14 cellular contexts compared by ENCODE assay signal in the genomic region with DNA sequence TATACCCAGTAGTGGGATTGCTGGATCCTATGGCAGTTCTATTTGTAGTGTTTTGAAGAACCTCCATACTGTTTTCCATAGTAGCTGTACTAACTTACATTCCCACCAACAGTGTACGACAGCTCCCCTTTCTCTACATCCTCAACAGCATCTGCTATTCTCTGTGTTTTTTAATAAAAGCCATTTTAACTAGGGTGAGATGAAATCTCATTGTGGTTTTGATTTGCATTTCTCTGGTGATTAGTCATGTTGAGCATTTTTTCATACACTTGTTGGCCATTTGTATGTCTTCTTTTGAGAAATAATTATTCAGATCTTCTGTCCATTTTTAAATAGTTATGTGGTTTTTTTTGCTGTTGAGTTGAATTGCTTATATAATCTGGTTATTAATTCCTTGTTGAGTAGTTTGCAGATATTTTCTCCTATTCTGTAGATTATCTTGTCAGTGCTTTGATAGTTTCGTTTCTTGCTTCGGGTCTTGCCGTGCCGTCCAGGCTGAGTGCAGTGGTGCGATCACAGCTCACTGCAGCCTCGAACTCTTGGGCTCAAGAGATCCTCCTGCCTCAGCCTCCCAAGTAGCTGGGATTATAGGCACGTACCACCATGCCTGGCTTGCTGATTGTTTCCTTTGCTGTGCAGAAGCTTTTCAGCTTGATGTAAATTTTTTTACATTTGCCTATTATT. TPM values are rescaled to one million over a fixed set of nuclear protein-coding genes. Genes with fewer than 3 reads are reported as not detected.
DNase-seq lines count a peak whose midpoint lies in the region; ATAC-seq and TF ChIP-seq lines count a peak whose summit lies in the region.
"Had no signal": no experiment of that assay in that cellular context is flagged by ENCODE, and none has a peak within 500 bp of the region (broad histone marks: within the 10 kb centered on the region; RNA-seq: fewer than 3 reads in every experiment).

No MANE protein-coding gene starts in this region.

- no peak overlapping the region for H3K4me3 Mint-ChIP-seq in activated CD4-positive, alpha-beta T cell treated with anti-CD3 and anti-CD28 coated beads for 36 hours
- peak overlapping the region; percentile 3 for H3K4me3 Mint-ChIP-seq in memory B cell
- H3K4me3 Mint-ChIP-seq: endodermal cell had no signal

- no peak overlapping the region for H3K4me2 ChIP-seq in Karpas-422 (ENCODE audit: low read depth, low read length, poor library complexity, severe bottlenecking)

- peaks cover 12% of the 10 kb centered on the region for H3K4me1 ChIP-seq in Karpas-422 (ENCODE audit: low read length)
- H3K4me1 ChIP-seq in ovary (ENCODE audit: insufficient read depth), result no peaks in the 10 kb centered on the region

- H4K20me1 ChIP-seq in Karpas-422 (ENCODE audit: insufficient read depth, low read depth, low read length), result no peaks in the 10 kb centered on the region

- peaks cover 45% of the 10 kb centered on the region for H3K4me1 Mint-ChIP-seq in activated CD4-positive, alpha-beta T cell treated with anti-CD3 and anti-CD28 coated beads for 36 hours
- H3K4me1 Mint-ChIP-seq in memory B cell, result peaks cover 35% of the 10 kb centered on the region
- H3K4me1 Mint-ChIP-seq: endodermal cell had no signal

- H3K27ac ChIP-seq in Karpas-422 (ENCODE audit: low read length), result no peak overlapping the region
- no peak overlapping the region for H3K27ac ChIP-seq in ovary

- H3K27me3 ChIP-seq in Karpas-422 (ENCODE audit: low read length), result no peaks in the 10 kb centered on the region
- no peaks in the 10 kb centered on the region for H3K27me3 ChIP-seq in ovary

- no peak for TF ChIP-seq EP300 in ovary (IDR thresholded peaks at IDR 0.05)

- no peak for TF ChIP-seq POLR2A in ovary (IDR thresholded peaks at IDR 0.05)

- ATAC-seq in activated CD4-positive, alpha-beta T cell treated with anti-CD3 and anti-CD28 coated beads for 36 hours, result peak; percentile 65
- ATAC-seq in GM21423 (IDR thresholded peaks at IDR 0.05; ENCODE audit: unreplicated experiment) (peak; percentile 55), memory B cell (ENCODE audit: low read depth) (peak; percentile 26), HG02610 (IDR thresholded peaks at IDR 0.05; ENCODE audit: unreplicated experiment) (no peak)

- H3K9me3 Mint-ChIP-seq in activated CD4-positive, alpha-beta T cell treated with anti-CD3 and anti-CD28 coated beads for 36 hours (ENCODE audit: low read depth), result peaks cover 12% of the 10 kb centered on the region
- peaks cover 2% of the 10 kb centered on the region for H3K9me3 Mint-ChIP-seq in memory B cell

- WGBS in ovary, 3 donors, result 88 to 96% (median 95%) methylated on average over 8 of the region's 8 CpGs

- H2AFZ ChIP-seq in Karpas-422 (ENCODE audit: low read length), result no peak overlapping the region

- POLR2A ChIA-PET in activated CD4-positive, alpha-beta T cell treated with anti-CD3 and anti-CD28 coated beads for 36 hours (lab: Charles Lee), result no interaction called here

- peaks cover 67% of the 10 kb centered on the region for H3K36me3 Mint-ChIP-seq in activated CD4-positive, alpha-beta T cell treated with anti-CD3 and anti-CD28 coated beads for 36 hours (ENCODE audit: low read depth)
- peaks cover 48% of the 10 kb centered on the region for H3K36me3 Mint-ChIP-seq in memory B cell

- DNase-seq in activated CD4-positive, alpha-beta T cell treated with anti-CD3 and anti-CD28 coated beads for 36 hours, result no peak
- DNase-seq in activated CD4-positive, alpha-beta T cell treated with anti-CD3 and anti-CD28 coated beads, Interleukin-2, amount 50 U/mL, for 4 hours, result no peak
- DNase-seq in Karpas-422, result peak; percentile 46
- DNase-seq in memory B cell (ENCODE audit: low spot score in 2 of 2), result no peak
- no peak for DNase-seq in ovary
- no peak for DNase-seq in Kasumi-1 (lab: John Stamatoyannopoulos, UW)
- DNase-seq: 8988T; activated naive CD4-positive, alpha-beta T cell treated with Interleukin-2 at 50 U/mL for 16 hours; DND-41; endodermal cell; NCI-H1048; OCI-M1 had no signal

- no peak for TF ChIP-seq CTCF in ovary (IDR thresholded peaks at IDR 0.05)

- H3K9me2 ChIP-seq in Karpas-422 (replicated peaks; ENCODE audit: insufficient read depth, low read length), result no peaks in the 10 kb centered on the region

- intact Hi-C loops in activated CD4-positive, alpha-beta T cell treated with anti-CD3 and anti-CD28 coated beads for 36 hours (cut with DNase I, micrococcal nuclease), result no loop called here
- intact Hi-C loops in ovary (cut with DNase I), result no loop called here

- H3K27me3 Mint-ChIP-seq in activated CD4-positive, alpha-beta T cell treated with anti-CD3 and anti-CD28 coated beads for 36 hours, result no peaks in the 10 kb centered on the region
- H3K27me3 Mint-ChIP-seq in memory B cell, result no peaks in the 10 kb centered on the region

- peaks cover 66% of the 10 kb centered on the region for H3K79me2 ChIP-seq in Karpas-422 (ENCODE audit: low read length)

- CTCF ChIA-PET in activated CD4-positive, alpha-beta T cell treated with anti-CD3 and anti-CD28 coated beads for 36 hours (lab: Charles Lee), result no interaction called here

- no peak overlapping the region for H3K9ac ChIP-seq in Karpas-422 (ENCODE audit: low read length)

- H3K9me3 ChIP-seq in Karpas-422 (ENCODE audit: low read length) (peaks cover 21% of the 10 kb centered on the region), ovary (peaks cover 0 to 3% of the 10 kb centered on the region in 2 donors)

- peaks cover 77% of the 10 kb centered on the region for H3K36me3 ChIP-seq in Karpas-422 (ENCODE audit: insufficient read depth, low read length)
- H3K36me3 ChIP-seq in ovary, result no peaks in the 10 kb centered on the region

- H3K27ac Mint-ChIP-seq in activated CD4-positive, alpha-beta T cell treated with anti-CD3 and anti-CD28 coated beads for 36 hours, result peak overlapping the region; percentile 12
- peak overlapping the region; percentile 56 for H3K27ac Mint-ChIP-seq in memory B cell
- H3K27ac Mint-ChIP-seq: endodermal cell had no signal

- H3K4me3 ChIP-seq in Karpas-422 (ENCODE audit: low read length), result no peak overlapping the region
- no peak overlapping the region for H3K4me3 ChIP-seq in ovary

RNA-seq across cellular contexts. Expression of a gene that starts 12.0 kb away (rescaled TPM):
- 10 to 100 TPM; 46.9 to 52.1 TPM for total RNA-seq in activated CD4-positive, alpha-beta T cell treated with anti-CD3 and anti-CD28 coated beads for 36 hours
- total RNA-seq in Karpas-422 (2014; rRNA removed; shearing (Covaris generic); ENCODE audit: low replicate concordance), result 26.9 and 33.6 TPM in 2 replicates
- total RNA-seq in ovary, result 10 to 100 TPM; 23.1 to 55.1 (median 32.5) TPM
- polyA plus RNA-seq in ovary, result 10 to 100 TPM; 33.7 to 34.9 TPM

RNA-seq across cellular contexts. Expression of a gene that starts 18.4 kb away (rescaled TPM):
- not detected for total RNA-seq in activated CD4-positive, alpha-beta T cell treated with anti-CD3 and anti-CD28 coated beads for 36 hours
- total RNA-seq in Karpas-422 (2014; rRNA removed; shearing (Covaris generic); ENCODE audit: low replicate concordance), result not detected in 2 replicates
- total RNA-seq in ovary, result under 1 TPM in 3 of 7 donors, not detected in 4; 0.11 to 0.20 (median 0.15) TPM
- polyA plus RNA-seq in ovary, result under 1 TPM; 0.05 to 0.10 TPM

RNA-seq across cellular contexts. Expression of a gene that starts 26.9 kb away (rescaled TPM):
- total RNA-seq in activated CD4-positive, alpha-beta T cell treated with anti-CD3 and anti-CD28 coated beads for 36 hours, result 1 to 10 TPM; 3.0 to 6.2 TPM
- 1.6 TPM in 1 of 2 replicates, not detected in the other for total RNA-seq in Karpas-422 (2014; rRNA removed; shearing (Covaris generic); ENCODE audit: low replicate concordance)
- total RNA-seq in ovary, result 10 to 100 TPM in 3 of 7 donors, 1 to 10 TPM in 4; 6.3 to 11.4 (median 9.2) TPM
- 1 to 10 TPM; 2.1 to 7.8 TPM for polyA plus RNA-seq in ovary

RNA-seq across cellular contexts. Expression of a gene that starts 32.8 kb away (rescaled TPM):
- total RNA-seq in activated CD4-positive, alpha-beta T cell treated with anti-CD3 and anti-CD28 coated beads for 36 hours, result 10 to 100 TPM; 42.0 to 56.7 TPM
- total RNA-seq in Karpas-422 (2014; rRNA removed; shearing (Covaris generic); ENCODE audit: low replicate concordance), result 37.3 and 71.9 TPM in 2 replicates
- 10 to 100 TPM; 27.2 to 74.4 (median 66.4) TPM for total RNA-seq in ovary
- 100 to 1,000 TPM in 1 of 2 donors, 10 to 100 TPM in 1; 68.9 to 102 TPM for polyA plus RNA-seq in ovary

RNA-seq across cellular contexts. Expression of a gene that starts 47.8 kb away (rescaled TPM):
- total RNA-seq in activated CD4-positive, alpha-beta T cell treated with anti-CD3 and anti-CD28 coated beads for 36 hours, result 1 to 10 TPM; 1.4 to 1.7 TPM
- total RNA-seq in Karpas-422 (2014; rRNA removed; shearing (Covaris generic); ENCODE audit: low replicate concordance), result 6.9 and 7.0 TPM in 2 replicates
- 1 to 10 TPM in 6 of 7 donors, under 1 TPM in 1; 0.72 to 5.0 (median 3.6) TPM for total RNA-seq in ovary
- under 1 TPM; 0.71 to 0.72 TPM for polyA plus RNA-seq in ovary
